Comparison of ENCODE assay signal across 24 cellular contexts in genomic region chr6:10202111-10202510, GRCh38.
DNase-seq lines count a peak whose midpoint lies in the region; FAIRE-seq and TF ChIP-seq lines count a peak whose summit lies in the region.
"Had no signal": no experiment of that assay in that cellular context is flagged by ENCODE, and none has a peak within 500 bp of the region (broad histone marks: within the 10 kb centered on the region; RNA-seq: fewer than 3 reads in every experiment).

No MANE protein-coding gene starts in this region.

- H3K27ac ChIP-seq in trophoblast cell (ENCODE audit: low read depth, low read length) (no peak overlapping the region), substantia nigra (ENCODE audit: low read depth, low read length, poor library complexity, severe bottlenecking) (no peak overlapping the region), esophagus muscularis mucosa (replicated peaks in 1 of 4) (no peak overlapping the region)
- H3K27ac ChIP-seq: C4-2B, SJCRH30 had no signal

- WGBS in trophoblast cell (ENCODE audit: extremely low coverage, insufficient coverage, insufficient read length), result no CpG with 5 or more reads among the region's 3 CpGs
- 97% methylated on average over 3 of the region's 3 CpGs for WGBS in esophagus muscularis mucosa

- TF ChIP-seq POLR2A in esophagus muscularis mucosa (IDR thresholded peaks at IDR 0.05; ENCODE audit: low read depth), result no peak

- H3K36me3 ChIP-seq in bronchial epithelial cell (ENCODE audit: control insufficient read depth, insufficient read depth, low read length) (no peaks in the 10 kb centered on the region), trophoblast cell (ENCODE audit: control insufficient read depth in 1 of 2, insufficient read depth in 2 of 2, low read length in 2 of 2) (no peaks in the 10 kb centered on the region), esophagus muscularis mucosa (no peaks in the 10 kb centered on the region)
- H3K36me3 ChIP-seq: SJCRH30 had no signal

- H2AFZ ChIP-seq in trophoblast cell (ENCODE audit: insufficient read depth, low read length, poor library complexity), result no peak overlapping the region

- H2BK5ac ChIP-seq in trophoblast cell (ENCODE audit: low read depth, low read length, poor library complexity), result no peak overlapping the region

- no peak overlapping the region for H3K4me2 ChIP-seq in trophoblast cell (ENCODE audit: low read length)

- H2BK12ac ChIP-seq in trophoblast cell (ENCODE audit: low read length), result no peak overlapping the region

- H3K79me1 ChIP-seq in trophoblast cell (ENCODE audit: low read length), result no peaks in the 10 kb centered on the region

- no peak for TF ChIP-seq EP300 in esophagus muscularis mucosa (IDR thresholded peaks at IDR 0.05)

- H3K4me1 ChIP-seq in trophoblast cell (ENCODE audit: control insufficient read depth in 1 of 2, insufficient read depth in 2 of 2, low read length in 2 of 2) (peaks cover 2 to 3% of the 10 kb centered on the region in 2 experiments), esophagus muscularis mucosa (no peaks in the 10 kb centered on the region)

- no peaks in the 10 kb centered on the region for H3K9me3 ChIP-seq in trophoblast cell (ENCODE audit: insufficient read depth, low read depth, low read length)
- H3K9me3 ChIP-seq in esophagus muscularis mucosa, result no peaks in the 10 kb centered on the region
- H3K9me3 ChIP-seq: SJCRH30 had no signal

- no peak overlapping the region for H2BK120ac ChIP-seq in trophoblast cell (ENCODE audit: insufficient read depth, low read length, poor library complexity)

- H3K4ac ChIP-seq in trophoblast cell (ENCODE audit: low read depth, low read length), result no peak overlapping the region

- no peak overlapping the region for H3K9ac ChIP-seq in trophoblast cell (ENCODE audit: low read length)

- H4K8ac ChIP-seq in trophoblast cell (ENCODE audit: low read depth, low read length), result no peak overlapping the region

- H3K27me3 ChIP-seq in bronchial epithelial cell (ENCODE audit: control insufficient read depth, insufficient read depth, low read length) (no peaks in the 10 kb centered on the region), trophoblast cell (ENCODE audit: insufficient read depth, low read length) (no peaks in the 10 kb centered on the region), esophagus muscularis mucosa (no peaks in the 10 kb centered on the region)
- H3K27me3 ChIP-seq: SJCRH30 had no signal

- H4K12ac ChIP-seq in trophoblast cell (ENCODE audit: low read depth, low read length), result no peak overlapping the region

- no peaks in the 10 kb centered on the region for H3K79me2 ChIP-seq in trophoblast cell (ENCODE audit: control insufficient read depth, insufficient read depth, low read length, poor library complexity)

- H3K18ac ChIP-seq in trophoblast cell (ENCODE audit: low read length), result no peak overlapping the region

- H3K14ac ChIP-seq in trophoblast cell (ENCODE audit: low read length), result no peak overlapping the region

- no peak overlapping the region for H3K4me3 ChIP-seq in bronchial epithelial cell (ENCODE audit: low read depth, low read length)
- H3K4me3 ChIP-seq in trophoblast cell (ENCODE audit: low read depth, low read length), result no peak overlapping the region
- no peak overlapping the region for H3K4me3 ChIP-seq in esophagus muscularis mucosa
- H3K4me3 ChIP-seq: SJCRH30 had no signal

- H3K23ac ChIP-seq in trophoblast cell (ENCODE audit: low read length), result no peak overlapping the region

- TF ChIP-seq CTCF in bronchial epithelial cell (IDR thresholded peaks at IDR 0.05; ENCODE audit: insufficient read depth, low read length, severe bottlenecking) (no peak), esophagus muscularis mucosa (IDR thresholded peaks at IDR 0.05) (no peak)

- FAIRE-seq in bronchial epithelial cell (lab: Jason Lieb, UNC), result no peak
- FAIRE-seq: GM12892, GM19239, H1 had no signal

- peak; percentile 74 for DNase-seq in ELF-1 (ENCODE audit: low read depth, low spot score)
- peak; percentile 46 for DNase-seq in RPMI7951 (ENCODE audit: low read depth)
- DNase-seq in bronchial epithelial cell (ENCODE audit: low read depth), result peak; percentile 10
- DNase-seq in trophoblast cell, result peak; percentile 91 to 97
- DNase-seq in substantia nigra (lab: John Stamatoyannopoulos, UW), result no peak
- no peak for DNase-seq in DMS 273 (lab: John Stamatoyannopoulos, UW; ENCODE audit: unreplicated experiment)
- DNase-seq in esophagus muscularis mucosa (ENCODE audit: extremely low spot score), result no peak
- DNase-seq: CD8-positive, alpha-beta memory T cell; GDM1; HCEC 1CT; MV-4-11; NCI-H1105 treated with DMSO at 0.1 percent for 48 hours; NCI-H146; NCI-H2029; NCI-H446; NCI-H524 treated with DMSO at 0.1 percent for 48 hours; NCI-H82; NK-92 treated with Interleukin-12 subunit alpha and Interleukin-12 subunit beta, amount 100 ng/mL, for 24 hours; SJCRH30; T-helper 2 cell had no signal

- H4K91ac ChIP-seq in trophoblast cell (ENCODE audit: low read depth, low read length), result no peak overlapping the region

- no peak overlapping the region for H2AK5ac ChIP-seq in trophoblast cell (ENCODE audit: low read length)

- intact Hi-C loops in esophagus muscularis mucosa (cut with DNase I), result no loop called here

Comparison
In these comparisons a context has a peak if more than half of its experiments do, and no peak if none do; other contexts are left out.
1. DNase-seq: peak in ELF-1 (single experiment), RPMI7951 (single experiment), bronchial epithelial cell (single experiment) and trophoblast cell (2 of 2); none in substantia nigra (0 of 49), DMS 273 (single experiment) and esophagus muscularis mucosa (single experiment).